In the genomic region with DNA sequence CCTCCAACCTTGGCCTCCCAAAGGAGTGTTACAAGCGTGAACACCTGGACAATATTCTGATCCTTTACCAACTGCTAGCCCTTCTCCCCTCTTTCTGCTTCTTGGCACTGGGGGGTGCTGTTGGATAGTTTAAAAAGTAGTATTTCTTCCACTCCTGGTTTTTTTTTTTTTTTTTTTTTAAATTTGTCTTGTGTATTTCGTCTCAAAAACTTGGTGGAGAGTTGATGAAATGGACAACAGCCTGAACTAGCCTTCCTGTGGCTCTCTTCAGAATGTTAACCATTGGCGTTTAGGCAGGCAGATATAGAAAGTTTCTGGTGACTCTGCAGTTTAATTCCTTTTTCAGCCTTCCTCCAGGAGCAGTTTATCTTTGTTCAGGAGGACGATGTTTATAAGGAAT, we compare ENCODE assay signal across 8 cellular contexts.
DNase-seq lines count a peak whose midpoint lies in the region; ATAC-seq and TF ChIP-seq lines count a peak whose summit lies in the region.

No MANE protein-coding gene starts in this region.

- no peaks in the 10 kb centered on the region for H3K36me3 Mint-ChIP-seq in endothelial cell (ENCODE audit: low read depth, unreplicated experiment)

- DNase-seq in Ammon's horn (ENCODE audit: low spot score) (peak; percentile 50), GM13977 (ENCODE audit: low spot score) (no peak), NCI-H82 treated with DMSO at 0.1 percent for 48 hours (lab: John Stamatoyannopoulos, UW; ENCODE audit: unreplicated experiment) (peak; percentile 25), endothelial cell (ENCODE audit: low spot score) (peak; percentile 42), mucosa of gallbladder (ENCODE audit: low spot score) (peak; percentile 28), iPS-NIHi7 (ENCODE audit: extremely low spot score) (no peak)

- H3K4me1 Mint-ChIP-seq in endothelial cell (ENCODE audit: unreplicated experiment): no peaks in the 10 kb centered on the region

- H3K27ac Mint-ChIP-seq in endothelial cell (ENCODE audit: unreplicated experiment): no peak overlapping the region

- H3K4me3 Mint-ChIP-seq in endothelial cell (ENCODE audit: unreplicated experiment): no peak overlapping the region

- H3K9me3 Mint-ChIP-seq in endothelial cell (ENCODE audit: unreplicated experiment): no peaks in the 10 kb centered on the region

- TF ChIP-seq CTCF in GM13977 (IDR thresholded peaks at IDR 0.05; ENCODE audit: extremely low read depth, insufficient read depth, missing control alignments) (peak; percentile 65), endothelial cell (IDR thresholded peaks at IDR 0.05; ENCODE audit: unreplicated experiment) (peak; percentile 44)

- ATAC-seq in HG03378 (IDR thresholded peaks at IDR 0.05; ENCODE audit: unreplicated experiment) (no peak), HG03039 (IDR thresholded peaks at IDR 0.05; ENCODE audit: unreplicated experiment) (no peak)

- in situ Hi-C loops in GM13977 (cut with MboI; ENCODE audit: low pct_unique_long_range_greater_than_20kb, low sequenced_read_pairs, unreplicated experiment): loop anchor here (25.0 kb wide), 1 partner anchor 1302 kb away; the partner anchor contains the start of gene PLPP3

- H3K27me3 Mint-ChIP-seq in endothelial cell (ENCODE audit: unreplicated experiment): no peaks in the 10 kb centered on the region

Comparison
In these comparisons a context has a peak if more than half of its experiments do, and no peak if none do; other contexts are left out.
1. DNase-seq: peak in Ammon's horn (single experiment), NCI-H82 treated with DMSO at 0.1 percent for 48 hours (single experiment), endothelial cell (single experiment) and mucosa of gallbladder (single experiment); none in GM13977 (single experiment) and iPS-NIHi7 (single experiment).